16 cellular contexts compared by ENCODE assay signal in genomic region chr6:34349226-34349625, GRCh38.
"Had no signal": no experiment of that assay in that cellular context is flagged by ENCODE, and none has a peak within 500 bp of the region (broad histone marks: within the 10 kb centered on the region; RNA-seq: fewer than 3 reads in every experiment).

No MANE protein-coding gene starts in this region.

- H3K4me3 Mint-ChIP-seq: activated CD4-positive, alpha-beta T cell treated with anti-CD3 and anti-CD28 coated beads, Interleukin-2, amount 10 ng/mL, durations not matched to agents 24 days and 14 days; activated T-helper 1 cell treated with anti-CD3 and anti-CD28 coated beads, Interleukin-12 subunit alpha, Interleukin-12 subunit beta, Interleukin-2, Interleukin-4 antibody, amounts not matched to agents 30 ng/mL and 10 ng/mL and 1 ng/mL, durations not matched to agents 14 hours and 24 hours and 36 hours; nephron progenitor cell; stimulated activated naive CD8-positive, alpha-beta T cell treated with anti-CD3 and anti-CD28 coated beads, Interleukin-15, Interleukin-2, amounts not matched to agents 100 ng/mL and 50 ng/mL, for 24 hours; T-helper 17 cell had no signal

- ATAC-seq: esophagus mucosa, left ventricle myocardium superior, right lobe of liver, T-helper 17 cell had no signal

- H3K27ac ChIP-seq: prostate gland, right lobe of liver, suprapubic skin, upper lobe of left lung had no signal

- H3K27me3 Mint-ChIP-seq: activated CD4-positive, alpha-beta T cell treated with anti-CD3 and anti-CD28 coated beads, Interleukin-2, amount 10 ng/mL, durations not matched to agents 24 days and 14 days; stimulated activated naive CD8-positive, alpha-beta T cell treated with anti-CD3 and anti-CD28 coated beads, Interleukin-15, Interleukin-2, amounts not matched to agents 100 ng/mL and 50 ng/mL, for 24 hours; T-helper 17 cell had no signal

- H3K36me3 ChIP-seq: prostate gland, right lobe of liver, spleen, suprapubic skin, upper lobe of left lung had no signal

- H3K9me3 ChIP-seq: prostate gland, right lobe of liver, spleen, suprapubic skin, upper lobe of left lung had no signal

- H3K4me3 ChIP-seq: prostate gland, right lobe of liver, spleen, suprapubic skin, upper lobe of left lung had no signal

- DNase-seq: activated CD4-positive, alpha-beta T cell treated with anti-CD3 and anti-CD28 coated beads, Interleukin-2, amount 10 ng/mL, durations not matched to agents 24 days and 14 days; activated CD4-positive, CD25-positive, alpha-beta regulatory T cell; activated CD8-positive, alpha-beta memory T cell treated with anti-CD3 and anti-CD28 coated beads for 24 hours; aorta; kidney glomerular epithelial cell; left ventricle myocardium superior; nephron progenitor cell; right lobe of liver; spleen; T-helper 17 cell; upper lobe of left lung had no signal

- H3K27me3 ChIP-seq: right lobe of liver, spleen, suprapubic skin, upper lobe of left lung had no signal

- H3K4me1 ChIP-seq: prostate gland had no signal

- H3K9me3 Mint-ChIP-seq: activated CD4-positive, alpha-beta T cell treated with anti-CD3 and anti-CD28 coated beads, Interleukin-2, amount 10 ng/mL, durations not matched to agents 24 days and 14 days; stimulated activated naive CD8-positive, alpha-beta T cell treated with anti-CD3 and anti-CD28 coated beads, Interleukin-15, Interleukin-2, amounts not matched to agents 100 ng/mL and 50 ng/mL, for 24 hours had no signal

- H3K27ac Mint-ChIP-seq: activated CD4-positive, alpha-beta T cell treated with anti-CD3 and anti-CD28 coated beads, Interleukin-2, amount 10 ng/mL, durations not matched to agents 24 days and 14 days; activated T-helper 1 cell treated with anti-CD3 and anti-CD28 coated beads, Interleukin-12 subunit alpha, Interleukin-12 subunit beta, Interleukin-2, Interleukin-4 antibody, amounts not matched to agents 30 ng/mL and 10 ng/mL and 1 ng/mL, durations not matched to agents 14 hours and 24 hours and 36 hours; nephron progenitor cell; stimulated activated naive CD8-positive, alpha-beta T cell treated with anti-CD3 and anti-CD28 coated beads, Interleukin-15, Interleukin-2, amounts not matched to agents 100 ng/mL and 50 ng/mL, for 24 hours; T-helper 17 cell had no signal
